ENCODE assay signal across 8 cellular contexts in the genomic region with DNA sequence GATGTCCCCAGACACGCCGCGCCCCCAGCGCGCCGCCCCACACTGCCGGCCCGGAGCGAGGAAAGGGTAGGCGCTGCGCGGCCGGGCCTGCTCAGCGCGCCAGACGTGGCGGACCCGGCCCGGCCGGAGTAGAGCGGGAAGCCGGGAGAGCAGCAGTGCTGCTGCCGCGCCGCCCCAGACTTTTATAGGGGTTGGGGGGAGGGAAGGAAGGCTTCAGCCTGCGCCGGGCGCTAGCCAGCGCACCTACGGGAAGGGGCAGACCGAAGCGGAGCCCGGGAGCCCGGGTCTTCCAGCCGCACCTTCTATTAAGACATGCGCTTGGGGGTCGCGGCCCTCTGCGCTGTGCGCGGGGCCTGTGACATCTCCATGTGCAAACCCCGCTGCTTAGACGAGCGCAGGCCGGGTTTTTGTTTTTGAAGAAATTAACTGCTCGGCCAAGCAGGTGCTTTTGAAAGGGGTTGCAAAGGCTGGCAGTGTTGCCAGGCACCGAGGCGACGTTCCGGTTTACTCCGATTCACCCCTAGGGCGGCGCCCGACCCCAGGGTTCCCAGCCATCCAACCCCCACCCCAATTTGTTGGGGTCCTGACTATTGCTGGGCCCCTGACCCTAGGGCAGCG.
A peak's percentile ranks its signal among the peaks of the same experiment; 100 is the strongest.
DNase-seq lines count a peak whose midpoint lies in the region; ATAC-seq lines count a peak whose summit lies in the region.

No MANE protein-coding gene starts in this region.

- H3K27ac ChIP-seq in HUES48 (ENCODE audit: low read depth, low read length) = no peak overlapping the region

- peaks cover 28% of the 10 kb centered on the region for H3K4me1 ChIP-seq in HUES48 (ENCODE audit: control insufficient read depth, insufficient read depth, low read length)

- H3K36me3 Mint-ChIP-seq in T-helper 2 cell treated with Interferon-gamma antibody and Interleukin-4, amounts not matched to agents 5 μg/mL and 100 μg/mL, for 36 hours (ENCODE audit: low read depth) = peaks cover 3% of the 10 kb centered on the region
- peaks cover 11% of the 10 kb centered on the region for H3K36me3 Mint-ChIP-seq in stimulated activated effector memory CD8-positive, alpha-beta T cell treated with anti-CD3 and anti-CD28 coated beads, Interleukin-12 subunit alpha, Interleukin-12 subunit beta, amount 100 ng/mL, for 72 hours

- H3K27me3 Mint-ChIP-seq in T-helper 2 cell treated with Interferon-gamma antibody and Interleukin-4, amounts not matched to agents 5 μg/mL and 100 μg/mL, for 36 hours (ENCODE audit: low read depth) = peaks cover 90% of the 10 kb centered on the region

- no peak overlapping the region for H3K27ac Mint-ChIP-seq in T-helper 2 cell treated with Interferon-gamma antibody and Interleukin-4, amounts not matched to agents 5 μg/mL and 100 μg/mL, for 36 hours
- H3K27ac Mint-ChIP-seq in stimulated activated effector memory CD8-positive, alpha-beta T cell treated with anti-CD3 and anti-CD28 coated beads, Interleukin-12 subunit alpha, Interleukin-12 subunit beta, amount 100 ng/mL, for 72 hours = peak overlapping the region; percentile 8

- H3K4me3 ChIP-seq in HUES48 (ENCODE audit: low read depth, low read length) = peak overlapping the region; percentile 58

- H3K36me3 ChIP-seq in HUES48 (ENCODE audit: control insufficient read depth, insufficient read depth, low read length) = no peaks in the 10 kb centered on the region

- H3K4me3 Mint-ChIP-seq in T-helper 2 cell treated with Interferon-gamma antibody and Interleukin-4, amounts not matched to agents 5 μg/mL and 100 μg/mL, for 36 hours = peak overlapping the region; percentile 42
- H3K4me3 Mint-ChIP-seq in stimulated activated effector memory CD8-positive, alpha-beta T cell treated with anti-CD3 and anti-CD28 coated beads, Interleukin-12 subunit alpha, Interleukin-12 subunit beta, amount 100 ng/mL, for 72 hours = peak overlapping the region; percentile 78

- ATAC-seq in GM18502 (IDR thresholded peaks at IDR 0.05; ENCODE audit: poor library complexity, unreplicated experiment) = peak; percentile 28
- ATAC-seq in stimulated activated effector memory CD8-positive, alpha-beta T cell treated with anti-CD3 and anti-CD28 coated beads, Interleukin-12 subunit alpha, Interleukin-12 subunit beta, amount 100 ng/mL, for 72 hours = peak; percentile 53

- no peaks in the 10 kb centered on the region for H3K9me3 ChIP-seq in HUES48 (ENCODE audit: control insufficient read depth, insufficient read depth, low read length)

- peaks cover 23% of the 10 kb centered on the region for H3K4me1 Mint-ChIP-seq in T-helper 2 cell treated with Interferon-gamma antibody and Interleukin-4, amounts not matched to agents 5 μg/mL and 100 μg/mL, for 36 hours (ENCODE audit: low read depth)
- H3K4me1 Mint-ChIP-seq in stimulated activated effector memory CD8-positive, alpha-beta T cell treated with anti-CD3 and anti-CD28 coated beads, Interleukin-12 subunit alpha, Interleukin-12 subunit beta, amount 100 ng/mL, for 72 hours = peaks cover 48% of the 10 kb centered on the region

- H3K9ac ChIP-seq in HUES48 (ENCODE audit: low read depth, low read length) = no peak overlapping the region

- no peaks in the 10 kb centered on the region for H3K9me3 Mint-ChIP-seq in T-helper 2 cell treated with Interferon-gamma antibody and Interleukin-4, amounts not matched to agents 5 μg/mL and 100 μg/mL, for 36 hours
- H3K9me3 Mint-ChIP-seq in stimulated activated effector memory CD8-positive, alpha-beta T cell treated with anti-CD3 and anti-CD28 coated beads, Interleukin-12 subunit alpha, Interleukin-12 subunit beta, amount 100 ng/mL, for 72 hours = no peaks in the 10 kb centered on the region

- DNase-seq in CD1c-positive myeloid dendritic cell (ENCODE audit: extremely low spot score) (peak; percentile 79), germinal center (ENCODE audit: low spot score) (peak; percentile 83), NCI-H1048 (lab: John Stamatoyannopoulos, UW) (no peak), amniotic stem cell (lab: John Stamatoyannopoulos, UW) (no peak)
- DNase-seq in T-helper 2 cell treated with Interferon-gamma antibody and Interleukin-4, amounts not matched to agents 5 μg/mL and 100 μg/mL, for 36 hours (ENCODE audit: low spot score) = peak; percentile 28
- DNase-seq in stimulated activated effector memory CD8-positive, alpha-beta T cell treated with anti-CD3 and anti-CD28 coated beads, Interleukin-12 subunit alpha, Interleukin-12 subunit beta, amount 100 ng/mL, for 72 hours (ENCODE audit: low spot score in 2 of 2) = no peak

- peaks cover 100% of the 10 kb centered on the region for H3K27me3 ChIP-seq in HUES48 (ENCODE audit: control insufficient read depth, insufficient read depth, low read length)

Comparison
In these comparisons a context has a peak if more than half of its experiments do, and no peak if none do; other contexts are left out.
1. DNase-seq: peak in CD1c-positive myeloid dendritic cell (single experiment), T-helper 2 cell treated with Interferon-gamma antibody and Interleukin-4, amounts not matched to agents 5 μg/mL and 100 μg/mL, for 36 hours (single experiment) and germinal center (single experiment); none in stimulated activated effector memory CD8-positive, alpha-beta T cell treated with anti-CD3 and anti-CD28 coated beads, Interleukin-12 subunit alpha, Interleukin-12 subunit beta, amount 100 ng/mL, for 72 hours (0 of 2), NCI-H1048 (single experiment) and amniotic stem cell (single experiment).